In genomic region chrX:4547218-4547836, GRCh38 we compare ENCODE assay signal across 8 cellular contexts.
DNase-seq lines count a peak whose midpoint lies in the region; ATAC-seq and TF ChIP-seq lines count a peak whose summit lies in the region.

No MANE protein-coding gene starts in this region.

- TF ChIP-seq CTCF in foreskin keratinocyte (conservative IDR thresholded peaks at IDR 0.05), result peak; percentile 64
- peak; percentile 86 for TF ChIP-seq CTCF in osteoblast (IDR thresholded peaks at IDR 0.05; ENCODE audit: extremely low read depth, low read depth, low read length)

- H2AFZ ChIP-seq in osteoblast (ENCODE audit: low read length), result no peak overlapping the region

- H3K4me2 ChIP-seq in osteoblast (ENCODE audit: insufficient read depth, low read length), result no peak overlapping the region

- DNase-seq in G401 (ENCODE audit: low spot score) (peak; percentile 42), NCI-H345 (lab: John Stamatoyannopoulos, UW) (peak; percentile 52), foreskin keratinocyte (peak in 1 of 2 donors; percentile 1), osteoblast (ENCODE audit: insufficient read length, low spot score, missing footprints) (no peak), HuH-7 (ENCODE audit: low spot score) (no peak)
- peak; percentile 40 for DNase-seq in activated T-cell treated with anti-CD3 and anti-CD28 coated beads, Interleukin-2, amount 50 U/mL, for 1 hour

- no peak overlapping the region for H3K27ac ChIP-seq in foreskin keratinocyte
- no peak overlapping the region for H3K27ac ChIP-seq in osteoblast (ENCODE audit: low read depth, low read length)

- no peaks in the 10 kb centered on the region for H3K79me2 ChIP-seq in osteoblast (ENCODE audit: insufficient read depth, low read length)

- H4K20me1 ChIP-seq in osteoblast (ENCODE audit: insufficient read depth, low read length), result no peaks in the 10 kb centered on the region

- in situ Hi-C loops in G401 (cut with HindIII; ENCODE audit: low sequenced_read_pairs), result no loop called here

- no peaks in the 10 kb centered on the region for H3K9me3 ChIP-seq in osteoblast (ENCODE audit: low read depth, low read length)

- no peak overlapping the region for H3K4me3 ChIP-seq in osteoblast (ENCODE audit: insufficient read depth, low read length)

- H3K36me3 ChIP-seq in osteoblast (ENCODE audit: insufficient read depth, low read length), result no peaks in the 10 kb centered on the region

- H3K27me3 ChIP-seq in foreskin keratinocyte (no peaks in the 10 kb centered on the region), osteoblast (ENCODE audit: insufficient read depth, low read length) (no peaks in the 10 kb centered on the region)

- H3K4me1 ChIP-seq in foreskin keratinocyte, result no peaks in the 10 kb centered on the region
- no peaks in the 10 kb centered on the region for H3K4me1 ChIP-seq in osteoblast (ENCODE audit: insufficient read depth, low read length)

- ATAC-seq in GM21723 (IDR thresholded peaks at IDR 0.05; ENCODE audit: unreplicated experiment) (peak; percentile 71), foreskin keratinocyte (no peak), HG03469 (IDR thresholded peaks at IDR 0.05; ENCODE audit: unreplicated experiment) (no peak)

Comparison
In these comparisons a context has a peak if more than half of its experiments do, and no peak if none do; other contexts are left out.
1. DNase-seq: peak in G401 (single experiment), NCI-H345 (single experiment) and activated T-cell treated with anti-CD3 and anti-CD28 coated beads, Interleukin-2, amount 50 U/mL, for 1 hour (single experiment); none in osteoblast (single experiment) and HuH-7 (single experiment).